ENCODE assay signal across 11 cellular contexts in the genomic region with DNA sequence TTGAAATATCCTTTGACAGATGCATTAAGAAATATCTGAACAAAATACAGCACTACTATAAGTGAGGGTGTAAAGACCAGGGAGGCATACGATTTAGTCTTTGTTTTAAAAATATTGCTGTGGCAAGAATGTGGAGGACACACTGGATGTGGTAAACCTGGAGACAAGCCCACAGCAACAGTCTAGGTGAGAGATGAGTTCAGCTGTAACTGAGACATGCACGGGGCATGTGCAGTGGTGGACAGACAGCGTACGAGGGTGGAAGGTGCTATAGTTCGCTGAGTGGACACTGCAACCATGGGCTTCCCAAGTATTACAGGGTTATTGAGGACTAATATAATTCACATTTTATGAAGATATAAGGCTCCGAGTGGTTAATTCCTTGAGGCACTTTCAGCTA. TPM values are rescaled to one million over a fixed set of nuclear protein-coding genes. Genes with fewer than 3 reads are reported as not detected.
DNase-seq lines count a peak whose midpoint lies in the region; ATAC-seq and TF ChIP-seq lines count a peak whose summit lies in the region.
"Had no signal": no experiment of that assay in that cellular context is flagged by ENCODE, and none has a peak within 500 bp of the region (broad histone marks: within the 10 kb centered on the region; RNA-seq: fewer than 3 reads in every experiment).

No MANE protein-coding gene starts in this region.

- no peaks in the 10 kb centered on the region for H3K9me3 Mint-ChIP-seq in dendritic cell treated with granulocyte-macrophage colony-stimulating factor and Interleukin-4, amounts not matched to agents 40 ng/mL and 50 ng/mL, for 4 days
- H3K9me3 Mint-ChIP-seq in neural crest cell, result no peaks in the 10 kb centered on the region

- DNase-seq in NCI-H82 (lab: John Stamatoyannopoulos, UW) (peak; percentile 11), NCI-H82 treated with DMSO at 0.1 percent for 48 hours (lab: John Stamatoyannopoulos, UW; ENCODE audit: unreplicated experiment) (no peak), neural crest cell (ENCODE audit: low read depth, low spot score) (no peak), MM.1S (no peak), GM13977 (ENCODE audit: low spot score) (no peak)
- DNase-seq: central memory CD4-positive, alpha-beta T cell; NCI-H69 had no signal

- intact Hi-C loops in dendritic cell treated with granulocyte-macrophage colony-stimulating factor and Interleukin-4, amounts not matched to agents 40 ng/mL and 50 ng/mL, for 4 days (cut with micrococcal nuclease), result loop anchor here (5.0 to 10.0 kb wide), 4 partner anchors 225 to 1977 kb away; partner anchors contain the start of gene APMAP

- H3F3A ChIP-seq in MM.1S (ENCODE audit: insufficient read depth, low read length), result peaks cover 16% of the 10 kb centered on the region

- no peaks in the 10 kb centered on the region for H3K9me2 ChIP-seq in MM.1S (replicated peaks; ENCODE audit: insufficient read depth, low read length)

- no peak overlapping the region for H3K27ac Mint-ChIP-seq in dendritic cell treated with granulocyte-macrophage colony-stimulating factor and Interleukin-4, amounts not matched to agents 40 ng/mL and 50 ng/mL, for 4 days
- H3K27ac Mint-ChIP-seq in neural crest cell (ENCODE audit: unreplicated experiment), result no peak overlapping the region

- H3K27me3 Mint-ChIP-seq in dendritic cell treated with granulocyte-macrophage colony-stimulating factor and Interleukin-4, amounts not matched to agents 40 ng/mL and 50 ng/mL, for 4 days, result no peaks in the 10 kb centered on the region
- H3K27me3 Mint-ChIP-seq in neural crest cell (ENCODE audit: low read depth), result no peaks in the 10 kb centered on the region

- no peak for ATAC-seq in GM21717 (IDR thresholded peaks at IDR 0.05; ENCODE audit: unreplicated experiment)
- ATAC-seq: activated CD4-positive, CD25-positive, alpha-beta regulatory T cell treated with anti-CD3 and anti-CD28 coated beads, Interleukin-2, amount 50 U/mL, for 24 hours had no signal

- peaks cover 24% of the 10 kb centered on the region for H3K4me1 ChIP-seq in OCI-LY3 (ENCODE audit: low read length)
- peaks cover 10% of the 10 kb centered on the region; the same call in 1 of the 2 replicates for H3K4me1 ChIP-seq in MM.1S (ENCODE audit: low read length)

- H3K9ac ChIP-seq in OCI-LY3 (ENCODE audit: low read length) (no peak overlapping the region), MM.1S (ENCODE audit: low read length) (no peak overlapping the region)

- TF ChIP-seq CTCF in OCI-LY3 (IDR thresholded peaks at IDR 0.05; ENCODE audit: low read depth, low read length) (no peak), neural crest cell (conservative IDR thresholded peaks at IDR 0.05) (no peak), MM.1S (IDR thresholded peaks at IDR 0.05; ENCODE audit: low read length) (no peak), GM13977 (IDR thresholded peaks at IDR 0.05; ENCODE audit: extremely low read depth, insufficient read depth, missing control alignments) (no peak)

- H3K27ac ChIP-seq in OCI-LY3 (ENCODE audit: low read length) (no peak overlapping the region), MM.1S (ENCODE audit: low read length) (no peak overlapping the region)

- H3K27me3 ChIP-seq in OCI-LY3 (ENCODE audit: low read depth, low read length) (no peaks in the 10 kb centered on the region), MM.1S (replicated peaks; ENCODE audit: insufficient read depth, low read length) (no peaks in the 10 kb centered on the region)

- H3K4me3 ChIP-seq in OCI-LY3 (ENCODE audit: low read length), result peak overlapping the region; percentile 85; the same call in 1 of the 2 replicates
- no peak overlapping the region for H3K4me3 ChIP-seq in MM.1S (ENCODE audit: low read length)

- H3K4me2 ChIP-seq in OCI-LY3 (ENCODE audit: low read length), result peak overlapping the region; percentile 95; the same call in 1 of the 2 replicates
- H3K4me2 ChIP-seq in MM.1S (ENCODE audit: low read depth, low read length), result no peak overlapping the region

- H4K20me1 ChIP-seq in OCI-LY3 (ENCODE audit: insufficient read depth, low read length) (peaks cover 5% of the 10 kb centered on the region; the same call in 1 of the 2 replicates), MM.1S (ENCODE audit: insufficient read depth, low read length) (no peaks in the 10 kb centered on the region)

- no peaks in the 10 kb centered on the region for H3K9me3 ChIP-seq in OCI-LY3 (ENCODE audit: insufficient read depth, low read length)
- H3K9me3 ChIP-seq in MM.1S (replicated peaks; ENCODE audit: insufficient read depth, low read length), result no peaks in the 10 kb centered on the region

- H3K36me3 ChIP-seq in OCI-LY3 (replicated peaks; ENCODE audit: low read depth, low read length) (peaks cover 14% of the 10 kb centered on the region), MM.1S (replicated peaks; ENCODE audit: insufficient read depth, low read length) (no peaks in the 10 kb centered on the region)

- peak overlapping the region; percentile 83 for H3K4me3 Mint-ChIP-seq in dendritic cell treated with granulocyte-macrophage colony-stimulating factor and Interleukin-4, amounts not matched to agents 40 ng/mL and 50 ng/mL, for 4 days
- H3K4me3 Mint-ChIP-seq in neural crest cell, result peak overlapping the region; percentile 87

- H2AFZ ChIP-seq in OCI-LY3 (ENCODE audit: low read depth, low read length) (no peak overlapping the region), MM.1S (ENCODE audit: low read length) (no peak overlapping the region)

- in situ Hi-C loops in GM13977 (cut with MboI; ENCODE audit: low pct_unique_long_range_greater_than_20kb, low sequenced_read_pairs, unreplicated experiment), result no loop called here

- H3K36me3 Mint-ChIP-seq in dendritic cell treated with granulocyte-macrophage colony-stimulating factor and Interleukin-4, amounts not matched to agents 40 ng/mL and 50 ng/mL, for 4 days (ENCODE audit: low read depth), result peaks cover 35% of the 10 kb centered on the region
- peaks cover 7% of the 10 kb centered on the region for H3K36me3 Mint-ChIP-seq in neural crest cell (ENCODE audit: low read depth)

- peaks cover 46% of the 10 kb centered on the region for H3K4me1 Mint-ChIP-seq in dendritic cell treated with granulocyte-macrophage colony-stimulating factor and Interleukin-4, amounts not matched to agents 40 ng/mL and 50 ng/mL, for 4 days (ENCODE audit: low read depth)
- H3K4me1 Mint-ChIP-seq in neural crest cell, result peaks cover 27% of the 10 kb centered on the region

- H3K79me2 ChIP-seq in OCI-LY3 (ENCODE audit: low read length) (peaks cover 64% of the 10 kb centered on the region), MM.1S (ENCODE audit: low read length) (peaks cover 61% of the 10 kb centered on the region)

RNA-seq across cellular contexts. Expression of gene NANP, which starts 1.8 kb away (rescaled TPM):
- 9.0 and 9.7 TPM in 2 replicates for total RNA-seq in neural crest cell

RNA-seq across cellular contexts. Expression of gene NINL, which starts 36.7 kb away (rescaled TPM):
- 41.2 and 44.0 TPM in 2 replicates for total RNA-seq in neural crest cell
